1 cellular context compared by ENCODE assay signal in genomic region chr22:45629469-45630089, GRCh38.
A peak's percentile ranks its signal among the peaks of the same experiment; 100 is the strongest.
TF ChIP-seq lines count a peak whose summit lies in the region.

No MANE protein-coding gene starts in this region.

TF ChIP-seq in HepG2, 621 proteins besides CTCF, POLR2A, EP300 and RAD21 (continued from another document and continues in another):
- TF ChIP-seq ZBED4 (CRISPR knock-in tag; IDR thresholded peaks at IDR 0.05; ENCODE audit: borderline replicate concordance) (no peak), AKNA (CRISPR knock-in tag; IDR thresholded peaks at IDR 0.05; ENCODE audit: borderline replicate concordance) (no peak), SRSF9 (IDR thresholded peaks at IDR 0.05; ENCODE audit: borderline replicate concordance, insufficient read depth, low read depth, low read length, poor library complexity, severe bottlenecking) (no peak), ZFP36 (IDR thresholded peaks at IDR 0.05; ENCODE audit: borderline replicate concordance, low read depth, low read length, partially characterized antibody) (no peak), KDM4B (CRISPR knock-in tag; IDR thresholded peaks at IDR 0.05) (no peak), SETDB1 (CRISPR knock-in tag; IDR thresholded peaks at IDR 0.05; ENCODE audit: borderline replicate concordance) (no peak), BRF2 (CRISPR knock-in tag; IDR thresholded peaks at IDR 0.05) (no peak), NPAS2 (CRISPR knock-in tag; IDR thresholded peaks at IDR 0.05; ENCODE audit: borderline replicate concordance) (no peak), ATF1 (CRISPR knock-in tag; IDR thresholded peaks at IDR 0.05) (no peak), KLF16 (CRISPR knock-in tag; IDR thresholded peaks at IDR 0.05) (0 out of 4 replicates have a peak, but pooled peaks of 1 of the 2 experiments have one; percentile 31), SAP130 (CRISPR knock-in tag; IDR thresholded peaks at IDR 0.05; ENCODE audit: low read depth) (peak; percentile 74), KIAA2018 (CRISPR knock-in tag; IDR thresholded peaks at IDR 0.05; ENCODE audit: borderline replicate concordance) (no peak), CBX1 (IDR thresholded peaks at IDR 0.05; ENCODE audit: low read depth) (no peak), ZNF614 (CRISPR knock-in tag; IDR thresholded peaks at IDR 0.05; ENCODE audit: borderline replicate concordance) (no peak), GPBP1L1 (CRISPR knock-in tag; IDR thresholded peaks at IDR 0.05) (no peak), HOXD1 (CRISPR knock-in tag; IDR thresholded peaks at IDR 0.05) (no peak), ZNF513 (CRISPR knock-in tag; conservative IDR thresholded peaks at IDR 0.05) (no peak), ARHGAP35 (CRISPR knock-in tag; IDR thresholded peaks at IDR 0.05; ENCODE audit: borderline replicate concordance) (no peak), MZF1 (CRISPR knock-in tag; IDR thresholded peaks at IDR 0.05; ENCODE audit: borderline replicate concordance) (no peak), ZNF562 (CRISPR knock-in tag; IDR thresholded peaks at IDR 0.05; ENCODE audit: borderline replicate concordance) (no peak), PRDM15 (CRISPR knock-in tag; IDR thresholded peaks at IDR 0.05) (no peak), MBD4 (IDR thresholded peaks at IDR 0.05; ENCODE audit: borderline replicate concordance, low read length) (no peak), RFX1 (IDR thresholded peaks at IDR 0.05) (no peak), JUNB (CRISPR knock-in tag; IDR thresholded peaks at IDR 0.05; ENCODE audit: borderline replicate concordance) (no peak), CHD2 (IDR thresholded peaks at IDR 0.05; ENCODE audit: low read depth, low read length) (no peak), ZNF883 (CRISPR knock-in tag; IDR thresholded peaks at IDR 0.05; ENCODE audit: not compliant biosample characterization) (no peak), SUZ12 (IDR thresholded peaks at IDR 0.05; ENCODE audit: low read depth, low read length) (no peak)
